In the genomic region with DNA sequence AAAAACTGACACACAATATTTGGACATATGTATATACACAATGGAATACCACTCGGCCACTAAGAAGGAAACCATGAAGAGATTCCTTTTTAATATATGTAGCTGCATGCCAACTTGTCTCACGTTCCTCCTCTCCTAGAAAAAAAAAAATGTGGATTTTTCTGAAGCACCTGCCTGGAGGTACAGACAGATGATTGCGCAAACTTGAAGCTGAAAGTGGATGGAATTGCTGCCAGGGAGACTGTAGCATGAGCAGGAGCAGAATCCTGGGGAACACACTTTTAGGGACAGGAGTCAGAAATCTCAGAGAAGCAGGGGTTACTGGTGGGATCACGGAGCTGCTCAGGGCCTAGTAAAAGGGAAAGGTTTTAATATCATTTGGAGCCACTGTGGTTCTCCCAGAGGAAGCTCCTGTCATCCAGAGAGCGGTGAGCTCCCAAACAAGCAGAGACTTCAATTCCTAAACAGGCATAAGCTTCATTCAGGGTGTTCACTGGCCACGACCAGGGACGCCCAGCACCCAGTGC, we compare ENCODE assay signal across 1 cellular context.
A peak's percentile ranks its signal among the peaks of the same experiment; 100 is the strongest.
TF ChIP-seq lines count a peak whose summit lies in the region.

No MANE protein-coding gene starts in this region.

TF ChIP-seq in K562, 482 proteins besides CTCF, POLR2A, EP300 and RAD21:
- TF ChIP-seq SRSF1 (IDR thresholded peaks at IDR 0.05; ENCODE audit: low read depth, low read length): no peak
- TF ChIP-seq CEBPG (CRISPR knock-in tag; IDR thresholded peaks at IDR 0.05): no peak
- TF ChIP-seq CEBPG (tag; conservative IDR thresholded peaks at IDR 0.05 in 1 of 2, IDR thresholded peaks at IDR 0.05 in 1 of 2): peak; percentile 59 to 68
- TF ChIP-seq CEBPB (tag; IDR thresholded peaks at IDR 0.05): peak; percentile 91
- no peak for TF ChIP-seq SMAD1 (IDR thresholded peaks at IDR 0.05; ENCODE audit: low read depth, low read length, partially characterized antibody)
